8 cellular contexts compared by ENCODE assay signal in the genomic region with DNA sequence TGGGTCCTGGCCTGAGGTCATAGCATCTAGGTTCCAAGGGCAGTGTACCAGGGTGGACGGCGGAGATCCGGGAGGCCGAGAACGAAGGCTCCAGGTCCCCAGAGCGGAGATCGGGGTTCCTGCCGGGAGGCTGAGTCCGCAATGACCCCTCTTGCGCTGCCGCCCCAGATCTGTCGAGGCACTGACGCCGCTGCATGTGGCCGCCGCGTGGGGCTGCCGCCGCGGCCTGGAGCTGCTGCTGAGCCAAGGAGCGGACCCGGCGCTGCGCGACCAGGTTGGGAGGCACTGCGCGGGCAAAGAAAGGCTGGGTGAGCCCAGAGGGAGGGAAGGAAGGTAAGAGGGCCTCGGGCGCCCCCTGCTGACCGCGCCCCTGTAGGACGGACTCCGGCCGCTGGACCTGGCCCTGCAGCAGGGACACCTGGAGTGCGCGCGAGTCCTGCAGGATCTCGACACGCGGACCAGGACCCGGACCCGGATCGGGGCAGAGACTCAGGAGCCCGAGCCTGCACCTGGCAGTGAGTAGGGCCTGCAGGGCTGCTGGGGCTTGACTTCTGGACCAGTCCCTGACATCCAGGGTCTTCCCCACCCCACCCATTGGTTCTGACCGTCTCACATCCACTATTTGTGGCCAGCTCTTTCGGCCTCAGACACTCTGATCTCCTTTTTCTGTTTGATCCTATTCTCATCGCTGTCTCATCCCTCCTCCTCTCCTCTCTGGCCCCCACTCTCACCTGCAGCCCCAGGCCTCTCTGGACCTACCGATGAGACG. TPM values are rescaled to one million over a fixed set of nuclear protein-coding genes. Genes with fewer than 3 reads are reported as not detected.
A peak's percentile ranks its signal among the peaks of the same experiment; 100 is the strongest.
DNase-seq lines count a peak whose midpoint lies in the region; ATAC-seq and TF ChIP-seq lines count a peak whose summit lies in the region.

No MANE protein-coding gene starts in this region.

- POLR2A ChIA-PET in WTC11 (lab: Charles Lee) = interaction anchor here (1.5 to 2.7 kb wide), 3 partner anchors 15 to 56 kb away, joined by 4 to 13 read pairs (median 4); a partner anchor contains a TSS

- CTCF ChIA-PET in WTC11 (lab: Charles Lee) = interaction anchor here (0.5 to 5.3 kb wide), 21 partner anchors 9 to 430 kb away, joined by 3 to 29 read pairs (median 5); a partner anchor contains a TSS

- peaks cover 12% of the 10 kb centered on the region for H3K36me3 Mint-ChIP-seq in WTC11

- H3K27me3 Mint-ChIP-seq in WTC11 (ENCODE audit: low read depth) = peaks cover 6% of the 10 kb centered on the region

- peak; percentile 93 for TF ChIP-seq CTCF in WTC11 (IDR thresholded peaks at IDR 0.05)

- H3K4me1 Mint-ChIP-seq in WTC11 = peaks cover 3% of the 10 kb centered on the region; the same call in 1 of the 2 replicates

- DNase-seq in GF-D8 (lab: John Stamatoyannopoulos, UW) = peak; percentile 49
- DNase-seq in NCI-H2196 treated with DMSO at 0.1 percent for 48 hours (lab: John Stamatoyannopoulos, UW; ENCODE audit: unreplicated experiment) = peak; percentile 79
- peak; percentile 92 for DNase-seq in WTC11 (ENCODE audit: low spot score)
- peak in 53 of 61 donors; percentile 7 to 76 (median 43) for DNase-seq in caudate nucleus (lab: John Stamatoyannopoulos, UW)
- DNase-seq in kidney tubule cell (ENCODE audit: low spot score) = peak; percentile 83
- peak; percentile 65 to 68 for DNase-seq in stimulated activated CD4-positive, alpha-beta T cell treated with anti-CD3 and anti-CD28 coated beads, Interleukin-1b, Interleukin-23, amount 100 ng/mL, for 1 hour (ENCODE audit: low read depth in 2 of 2)

- ATAC-seq in HG02885 (IDR thresholded peaks at IDR 0.05; ENCODE audit: poor library complexity, unreplicated experiment) (peak; percentile 73), WTC11 (peak; percentile 91), HG02852 (IDR thresholded peaks at IDR 0.05; ENCODE audit: unreplicated experiment) (no peak)

- H3K9me3 Mint-ChIP-seq in WTC11 = no peaks in the 10 kb centered on the region

- H3K27ac Mint-ChIP-seq in WTC11 = no peak overlapping the region

- no peak overlapping the region for H3K27ac ChIP-seq in caudate nucleus (ENCODE audit: low read depth, low read length)

- H3K4me3 Mint-ChIP-seq in WTC11 = peak overlapping the region; percentile 70

TF ChIP-seq in WTC11, 78 proteins besides CTCF, POLR2A, EP300 and RAD21 (continues in another document):
- TF ChIP-seq, protein P1, sequence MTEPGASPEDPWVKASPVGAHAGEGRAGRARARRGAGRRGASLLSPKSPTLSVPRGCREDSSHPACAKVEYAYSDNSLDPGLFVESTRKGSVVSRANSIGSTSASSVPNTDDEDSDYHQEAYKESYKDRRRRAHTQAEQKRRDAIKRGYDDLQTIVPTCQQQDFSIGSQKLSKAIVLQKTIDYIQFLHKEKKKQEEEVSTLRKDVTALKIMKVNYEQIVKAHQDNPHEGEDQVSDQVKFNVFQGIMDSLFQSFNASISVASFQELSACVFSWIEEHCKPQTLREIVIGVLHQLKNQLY (CRISPR knock-in tag; IDR thresholded peaks at IDR 0.05) = no peak
- TF ChIP-seq, protein P2, sequence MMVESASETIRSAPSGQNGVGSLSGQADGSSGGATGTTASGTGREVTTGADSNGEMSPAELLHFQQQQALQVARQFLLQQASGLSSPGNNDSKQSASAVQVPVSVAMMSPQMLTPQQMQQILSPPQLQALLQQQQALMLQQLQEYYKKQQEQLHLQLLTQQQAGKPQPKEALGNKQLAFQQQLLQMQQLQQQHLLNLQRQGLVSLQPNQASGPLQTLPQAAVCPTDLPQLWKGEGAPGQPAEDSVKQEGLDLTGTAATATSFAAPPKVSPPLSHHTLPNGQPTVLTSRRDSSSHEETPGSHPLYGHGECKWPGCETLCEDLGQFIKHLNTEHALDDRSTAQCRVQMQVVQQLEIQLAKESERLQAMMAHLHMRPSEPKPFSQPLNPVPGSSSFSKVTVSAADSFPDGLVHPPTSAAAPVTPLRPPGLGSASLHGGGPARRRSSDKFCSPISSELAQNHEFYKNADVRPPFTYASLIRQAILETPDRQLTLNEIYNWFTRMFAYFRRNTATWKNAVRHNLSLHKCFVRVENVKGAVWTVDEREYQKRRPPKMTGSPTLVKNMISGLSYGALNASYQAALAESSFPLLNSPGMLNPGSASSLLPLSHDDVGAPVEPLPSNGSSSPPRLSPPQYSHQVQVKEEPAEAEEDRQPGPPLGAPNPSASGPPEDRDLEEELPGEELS (CRISPR knock-in tag; IDR thresholded peaks at IDR 0.05) = peak; percentile 84
- TF ChIP-seq ZNF121 (CRISPR knock-in tag; IDR thresholded peaks at IDR 0.05) (peak; percentile 93), JAZF1 (CRISPR knock-in tag; IDR thresholded peaks at IDR 0.05) (no peak), TEAD1 (CRISPR knock-in tag; IDR thresholded peaks at IDR 0.05) (peak; percentile 95), NFE2L1 (CRISPR knock-in tag; IDR thresholded peaks at IDR 0.05) (peak; percentile 83; the same call in 1 of the 2 replicates), ZNF232 (CRISPR knock-in tag; IDR thresholded peaks at IDR 0.05) (peak; percentile 90), HMGA2 (CRISPR knock-in tag; IDR thresholded peaks at IDR 0.05) (no peak), NFATC4 (CRISPR knock-in tag; IDR thresholded peaks at IDR 0.05) (no peak)
- TF ChIP-seq, protein P3, sequence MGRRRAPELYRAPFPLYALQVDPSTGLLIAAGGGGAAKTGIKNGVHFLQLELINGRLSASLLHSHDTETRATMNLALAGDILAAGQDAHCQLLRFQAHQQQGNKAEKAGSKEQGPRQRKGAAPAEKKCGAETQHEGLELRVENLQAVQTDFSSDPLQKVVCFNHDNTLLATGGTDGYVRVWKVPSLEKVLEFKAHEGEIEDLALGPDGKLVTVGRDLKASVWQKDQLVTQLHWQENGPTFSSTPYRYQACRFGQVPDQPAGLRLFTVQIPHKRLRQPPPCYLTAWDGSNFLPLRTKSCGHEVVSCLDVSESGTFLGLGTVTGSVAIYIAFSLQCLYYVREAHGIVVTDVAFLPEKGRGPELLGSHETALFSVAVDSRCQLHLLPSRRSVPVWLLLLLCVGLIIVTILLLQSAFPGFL (CRISPR knock-in tag; IDR thresholded peaks at IDR 0.05; ENCODE audit: borderline replicate concordance) = 0 out of 2 replicates have a peak, but pooled peaks have one; percentile 63
- TF ChIP-seq, protein P4, sequence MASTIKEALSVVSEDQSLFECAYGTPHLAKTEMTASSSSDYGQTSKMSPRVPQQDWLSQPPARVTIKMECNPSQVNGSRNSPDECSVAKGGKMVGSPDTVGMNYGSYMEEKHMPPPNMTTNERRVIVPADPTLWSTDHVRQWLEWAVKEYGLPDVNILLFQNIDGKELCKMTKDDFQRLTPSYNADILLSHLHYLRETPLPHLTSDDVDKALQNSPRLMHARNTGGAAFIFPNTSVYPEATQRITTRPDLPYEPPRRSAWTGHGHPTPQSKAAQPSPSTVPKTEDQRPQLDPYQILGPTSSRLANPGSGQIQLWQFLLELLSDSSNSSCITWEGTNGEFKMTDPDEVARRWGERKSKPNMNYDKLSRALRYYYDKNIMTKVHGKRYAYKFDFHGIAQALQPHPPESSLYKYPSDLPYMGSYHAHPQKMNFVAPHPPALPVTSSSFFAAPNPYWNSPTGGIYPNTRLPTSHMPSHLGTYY (CRISPR knock-in tag; IDR thresholded peaks at IDR 0.05) = no peak
- TF ChIP-seq, protein P5, sequence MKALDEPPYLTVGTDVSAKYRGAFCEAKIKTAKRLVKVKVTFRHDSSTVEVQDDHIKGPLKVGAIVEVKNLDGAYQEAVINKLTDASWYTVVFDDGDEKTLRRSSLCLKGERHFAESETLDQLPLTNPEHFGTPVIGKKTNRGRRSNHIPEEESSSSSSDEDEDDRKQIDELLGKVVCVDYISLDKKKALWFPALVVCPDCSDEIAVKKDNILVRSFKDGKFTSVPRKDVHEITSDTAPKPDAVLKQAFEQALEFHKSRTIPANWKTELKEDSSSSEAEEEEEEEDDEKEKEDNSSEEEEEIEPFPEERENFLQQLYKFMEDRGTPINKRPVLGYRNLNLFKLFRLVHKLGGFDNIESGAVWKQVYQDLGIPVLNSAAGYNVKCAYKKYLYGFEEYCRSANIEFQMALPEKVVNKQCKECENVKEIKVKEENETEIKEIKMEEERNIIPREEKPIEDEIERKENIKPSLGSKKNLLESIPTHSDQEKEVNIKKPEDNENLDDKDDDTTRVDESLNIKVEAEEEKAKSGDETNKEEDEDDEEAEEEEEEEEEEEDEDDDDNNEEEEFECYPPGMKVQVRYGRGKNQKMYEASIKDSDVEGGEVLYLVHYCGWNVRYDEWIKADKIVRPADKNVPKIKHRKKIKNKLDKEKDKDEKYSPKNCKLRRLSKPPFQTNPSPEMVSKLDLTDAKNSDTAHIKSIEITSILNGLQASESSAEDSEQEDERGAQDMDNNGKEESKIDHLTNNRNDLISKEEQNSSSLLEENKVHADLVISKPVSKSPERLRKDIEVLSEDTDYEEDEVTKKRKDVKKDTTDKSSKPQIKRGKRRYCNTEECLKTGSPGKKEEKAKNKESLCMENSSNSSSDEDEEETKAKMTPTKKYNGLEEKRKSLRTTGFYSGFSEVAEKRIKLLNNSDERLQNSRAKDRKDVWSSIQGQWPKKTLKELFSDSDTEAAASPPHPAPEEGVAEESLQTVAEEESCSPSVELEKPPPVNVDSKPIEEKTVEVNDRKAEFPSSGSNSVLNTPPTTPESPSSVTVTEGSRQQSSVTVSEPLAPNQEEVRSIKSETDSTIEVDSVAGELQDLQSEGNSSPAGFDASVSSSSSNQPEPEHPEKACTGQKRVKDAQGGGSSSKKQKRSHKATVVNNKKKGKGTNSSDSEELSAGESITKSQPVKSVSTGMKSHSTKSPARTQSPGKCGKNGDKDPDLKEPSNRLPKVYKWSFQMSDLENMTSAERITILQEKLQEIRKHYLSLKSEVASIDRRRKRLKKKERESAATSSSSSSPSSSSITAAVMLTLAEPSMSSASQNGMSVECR (CRISPR knock-in tag; IDR thresholded peaks at IDR 0.05; ENCODE audit: borderline replicate concordance) = peak; percentile 98
- TF ChIP-seq, protein P6, sequence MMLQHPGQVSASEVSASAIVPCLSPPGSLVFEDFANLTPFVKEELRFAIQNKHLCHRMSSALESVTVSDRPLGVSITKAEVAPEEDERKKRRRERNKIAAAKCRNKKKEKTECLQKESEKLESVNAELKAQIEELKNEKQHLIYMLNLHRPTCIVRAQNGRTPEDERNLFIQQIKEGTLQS (CRISPR knock-in tag; conservative IDR thresholded peaks at IDR 0.05) = no peak; the same call in 1 of the 2 replicates
- TF ChIP-seq, protein P7, sequence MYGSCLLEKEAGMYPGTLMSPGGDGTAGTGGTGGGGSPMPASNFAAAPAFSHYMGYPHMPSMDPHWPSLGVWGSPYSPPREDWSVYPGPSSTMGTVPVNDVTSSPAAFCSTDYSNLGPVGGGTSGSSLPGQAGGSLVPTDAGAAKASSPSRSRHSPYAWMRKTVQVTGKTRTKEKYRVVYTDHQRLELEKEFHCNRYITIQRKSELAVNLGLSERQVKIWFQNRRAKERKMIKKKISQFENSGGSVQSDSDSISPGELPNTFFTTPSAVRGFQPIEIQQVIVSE (CRISPR knock-in tag; IDR thresholded peaks at IDR 0.05; ENCODE audit: borderline replicate concordance) = no peak

RNA-seq across cellular contexts. Expression of a gene that starts 1.0 kb away (rescaled TPM):
- 9.1 to 12.9 TPM (median 10.2 TPM) in 3 replicates for total RNA-seq in WTC11 (2021)

RNA-seq across cellular contexts. Expression of a gene that starts 15.4 kb away (rescaled TPM):
- total RNA-seq in WTC11 (2021) = 139 to 147 TPM (median 146 TPM) in 3 replicates

RNA-seq across cellular contexts. Expression of a gene that starts 18.1 kb away (rescaled TPM):
- 10.9 to 14.2 TPM (median 12.3 TPM) in 3 replicates for total RNA-seq in WTC11 (2021)

RNA-seq across cellular contexts. Expression of a gene that starts 20.6 kb away (rescaled TPM):
- 13.2 to 18.1 TPM (median 17.6 TPM) in 3 replicates for total RNA-seq in WTC11 (2021)

RNA-seq across cellular contexts. Expression of a gene that starts 23.0 kb away (rescaled TPM):
- 117 to 130 TPM (median 122 TPM) in 3 replicates for total RNA-seq in WTC11 (2021)
